26 cellular contexts compared by ENCODE assay signal in genomic region chr3:117393119-117393518, GRCh38.
"Had no signal": no experiment of that assay in that cellular context is flagged by ENCODE, and none has a peak within 500 bp of the region (broad histone marks: within the 10 kb centered on the region; RNA-seq: fewer than 3 reads in every experiment).

No MANE protein-coding gene starts in this region.

- H3K9me3 ChIP-seq: adrenal gland, ascending aorta, left ventricle myocardium inferior, neutrophil, ovary, right lobe of liver, thoracic aorta, uterus had no signal

- DNase-seq: activated CD4-positive, alpha-beta T cell treated with anti-CD3 and anti-CD28 coated beads for 48 hours; activated CD4-positive, alpha-beta T cell treated with anti-CD3 and anti-CD28 coated beads, Interleukin-2, amount 50 U/mL, for 48 hours; activated CD8-positive, alpha-beta memory T cell treated with anti-CD3 and anti-CD28 coated beads for 24 hours; activated effector memory CD4-positive, alpha-beta T cell treated with Interleukin-2 at 50 U/mL for 16 hours; activated naive CD4-positive, alpha-beta T cell treated with Interleukin-2 at 50 U/mL for 16 hours; activated naive CD8-positive, alpha-beta T cell treated with anti-CD3 and anti-CD28 coated beads for 36 hours; adrenal gland; caudate nucleus; endodermal cell; left ventricle myocardium inferior; mammary epithelial cell; naive B cell; nephron progenitor cell; ovary; right lobe of liver; stimulated activated CD4-positive, alpha-beta T cell treated with anti-CD3 and anti-CD28 coated beads, Interleukin-2, amount 100 ng/mL, for 48 hours; stimulated activated naive CD8-positive, alpha-beta T cell treated with anti-CD3 and anti-CD28 coated beads, Interleukin-15, Interleukin-2, amounts not matched to agents 100 U/mL and 50 U/mL, for 24 hours; T-helper 1 cell; trophoblast cell; uterus; WERI-Rb-1 had no signal

- H3K36me3 ChIP-seq: adrenal gland, ascending aorta, left ventricle myocardium inferior, neutrophil, ovary, right lobe of liver, thoracic aorta, uterus, WERI-Rb-1 had no signal

- ATAC-seq: activated CD4-positive, CD25-positive, alpha-beta regulatory T cell treated with anti-CD3 and anti-CD28 coated beads, Interleukin-2, amount 50 U/mL, for 24 hours; esophagus mucosa; right lobe of liver; stimulated activated naive CD8-positive, alpha-beta T cell treated with anti-CD3 and anti-CD28 coated beads, Interleukin-15, Interleukin-2, amounts not matched to agents 100 U/mL and 50 U/mL, for 24 hours had no signal

- H3K27me3 ChIP-seq: adrenal gland, ascending aorta, neutrophil, ovary, uterus had no signal

- H3K27ac ChIP-seq: adrenal gland, ascending aorta, left ventricle myocardium inferior, neutrophil, ovary, right lobe of liver, thoracic aorta, uterus, WERI-Rb-1 had no signal

- H3K4me3 ChIP-seq: adrenal gland, ascending aorta, left ventricle myocardium inferior, ovary, right lobe of liver, thoracic aorta, uterus had no signal

- H3K4me1 ChIP-seq: adrenal gland, ascending aorta, left ventricle myocardium inferior, right lobe of liver, uterus had no signal
